In the genomic region with DNA sequence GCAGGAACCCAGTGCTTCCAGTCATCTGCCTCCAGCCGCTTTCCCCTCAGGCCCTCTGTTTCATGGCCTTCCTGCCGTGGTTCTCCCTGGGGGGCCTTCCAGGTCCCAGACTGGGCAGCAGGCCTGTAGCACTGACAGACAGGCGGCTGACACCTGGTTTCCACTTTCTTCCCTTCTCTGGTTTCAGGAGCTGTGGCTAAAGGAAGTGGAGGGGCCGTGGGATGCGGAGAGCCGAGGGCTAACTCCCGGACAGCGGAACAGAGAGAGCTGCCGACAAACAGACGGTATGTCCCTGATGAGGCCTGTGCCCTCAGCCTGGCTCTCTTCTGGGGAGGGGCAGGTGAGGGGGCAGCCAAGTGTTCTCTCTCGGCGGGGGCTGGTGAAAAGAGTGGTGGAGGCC, we compare ENCODE assay signal across 1 cellular context.
TF ChIP-seq lines count a peak whose summit lies in the region.

No MANE protein-coding gene starts in this region.

TF ChIP-seq in HepG2, 621 proteins besides CTCF, POLR2A, EP300 and RAD21:
- TF ChIP-seq, protein P1, sequence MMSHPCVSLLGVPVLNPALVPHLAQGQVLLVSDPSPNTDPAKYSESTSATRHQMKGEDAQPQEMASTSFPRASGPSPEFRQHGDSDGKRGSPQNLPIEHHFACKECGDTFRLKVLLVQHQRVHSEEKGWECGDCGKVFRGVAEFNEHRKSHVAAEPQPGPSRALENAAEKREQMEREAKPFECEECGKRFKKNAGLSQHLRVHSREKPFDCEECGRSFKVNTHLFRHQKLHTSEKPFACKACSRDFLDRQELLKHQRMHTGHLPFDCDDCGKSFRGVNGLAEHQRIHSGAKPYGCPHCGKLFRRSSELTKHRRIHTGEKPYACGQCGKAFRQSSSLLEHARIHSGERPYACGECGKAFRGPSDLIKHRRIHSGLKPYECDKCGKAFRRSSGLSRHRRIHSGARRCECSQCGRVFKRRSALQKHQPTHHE (CRISPR knock-in tag; IDR thresholded peaks at IDR 0.05; ENCODE audit: borderline replicate concordance): no peak
- 0 out of 2 replicates have a peak, but pooled peaks have one; percentile 33 for TF ChIP-seq ZBTB38 (CRISPR knock-in tag; IDR thresholded peaks at IDR 0.05)
- no peak for TF ChIP-seq ZNF33B (CRISPR knock-in tag; IDR thresholded peaks at IDR 0.05)
- 0 out of 2 replicates have a peak, but pooled peaks have one; percentile 13 for TF ChIP-seq TBX2 (CRISPR knock-in tag; IDR thresholded peaks at IDR 0.05; ENCODE audit: borderline replicate concordance)
TF ChIP-seq in HepG2: peak in this region for 2.
